ENCODE assay signal across 12 cellular contexts in genomic region chr19:11539495-11540365, GRCh38. TPM values are rescaled to one million over a fixed set of nuclear protein-coding genes. Genes with fewer than 3 reads are reported as not detected.
DNase-seq lines count a peak whose midpoint lies in the region; FAIRE-seq and TF ChIP-seq lines count a peak whose summit lies in the region.
"Had no signal": no experiment of that assay in that cellular context is flagged by ENCODE, and none has a peak within 500 bp of the region (broad histone marks: within the 10 kb centered on the region; RNA-seq: fewer than 3 reads in every experiment).

No MANE protein-coding gene starts in this region.

- no peak overlapping the region for H3K18ac ChIP-seq in H1 (ENCODE audit: extremely low read depth, low read length)
- H3K18ac ChIP-seq in mesenchymal stem cell (ENCODE audit: low read depth in 1 of 2, low read length in 2 of 2): peak overlapping the region; percentile 82 to 86

- no peak for TF ChIP-seq CTCF in H1 (IDR thresholded peaks at IDR 0.05; ENCODE audit: control extremely low read depth in 1 of 3, insufficient read depth in 1 of 3, low read depth in 1 of 3, low read length in 3 of 3)

- H4K8ac ChIP-seq in H1 (ENCODE audit: extremely low read depth, insufficient read depth, low read length) (0 out of 2 replicates have a peak overlapping the region, but pooled peaks have one; percentile 57), mesenchymal stem cell (ENCODE audit: low read length) (peak overlapping the region; percentile 96)

- WGBS in H1 (ENCODE audit: extremely low coverage in 1 of 2, insufficient coverage in 1 of 2, insufficient read length in 1 of 2, insufficient replicate concordance in 2 of 2, low coverage in 1 of 2, low lambda C conversion rate in 2 of 2, missing lambda C conversion rate in 1 of 2), 2 experiments: 60% methylated on average over 5 of the region's 36 CpGs; no CpG with 5 or more reads in 1 of the 2 experiments
- 17% methylated on average over 9 of the region's 36 CpGs for WGBS in mesenchymal stem cell
- WGBS in urinary bladder: 7% methylated on average over 36 of the region's 36 CpGs

- TF ChIP-seq EP300 in H1 (IDR thresholded peaks at IDR 0.05; ENCODE audit: borderline replicate concordance in 1 of 2, low read depth in 2 of 2, low read length in 2 of 2): no peak

- H2BK20ac ChIP-seq in H1 (ENCODE audit: low read length): no peak overlapping the region

- FAIRE-seq in H1 (lab: Jason Lieb, UNC): no peak
- FAIRE-seq: endometrium had no signal

- no peak overlapping the region for H3K14ac ChIP-seq in H1 (ENCODE audit: insufficient read length)
- no peak overlapping the region for H3K14ac ChIP-seq in mesenchymal stem cell (ENCODE audit: low read length in 2 of 2)

- no peaks in the 10 kb centered on the region for H3K79me2 ChIP-seq in H1 (ENCODE audit: control insufficient read depth in 1 of 2, insufficient read depth in 2 of 2, low read length in 2 of 2)

- H4K20me1 ChIP-seq in H1 (replicated peaks in 1 of 2; ENCODE audit: control insufficient read depth in 1 of 2, insufficient read depth in 2 of 2, low read length in 2 of 2): no peaks in the 10 kb centered on the region

- H3K4me3 ChIP-seq in H1 (ENCODE audit: extremely low read depth in 1 of 4, insufficient read depth in 2 of 4, low read depth in 3 of 4, low read length in 4 of 4) (peak overlapping the region; percentile 27 to 54 (median 42)), mesenchymal stem cell (ENCODE audit: insufficient read depth in 1 of 2, low read depth in 1 of 2, low read length in 2 of 2) (peak overlapping the region; percentile 43 to 44), urinary bladder (ENCODE audit: low read depth, low read length) (peak overlapping the region; percentile 36)

- no peak overlapping the region for H3K23ac ChIP-seq in H1 (ENCODE audit: insufficient read length)
- H3K23ac ChIP-seq in mesenchymal stem cell (ENCODE audit: low read length in 2 of 2): no peak overlapping the region

- peaks cover 4 to 20% (median 18%) of the 10 kb centered on the region in 4 experiments for H3K4me1 ChIP-seq in H1 (replicated peaks in 1 of 4; ENCODE audit: control insufficient read depth in 3 of 4, insufficient read depth in 4 of 4, low read length in 3 of 4)
- peaks cover 35% of the 10 kb centered on the region for H3K4me1 ChIP-seq in mesenchymal stem cell (ENCODE audit: control insufficient read depth, insufficient read depth, low read depth, low read length)
- H3K4me1 ChIP-seq in urinary bladder (ENCODE audit: insufficient read depth): no peaks in the 10 kb centered on the region

- no peak overlapping the region for H2AK5ac ChIP-seq in H1 (ENCODE audit: low read depth, low read length)
- peak overlapping the region; percentile 15 for H2AK5ac ChIP-seq in mesenchymal stem cell (ENCODE audit: low read length, severe bottlenecking)

- no peak overlapping the region for H4K5ac ChIP-seq in H1 (ENCODE audit: insufficient read length, low read depth, low read length)

- CTCF ChIA-PET in H1 (lab: Charles Lee; ENCODE audit: partially characterized antibody): interaction anchor here (1.0 to 2.3 kb wide), 6 partner anchors 10 to 156 kb away, joined by 3 to 9 read pairs (median 4); partner anchors contain the start of gene ECSIT

- H3K27ac ChIP-seq in H1 (ENCODE audit: low read depth, low read length) (no peak overlapping the region), mesenchymal stem cell (ENCODE audit: low read length, poor library complexity, severe bottlenecking) (peak overlapping the region; percentile 21), urinary bladder (ENCODE audit: low read depth) (peak overlapping the region; percentile 85)
- H3K27ac ChIP-seq: KMS-11, neutrophil had no signal

- H3K36me3 ChIP-seq in H1 (ENCODE audit: control insufficient read depth in 2 of 4, insufficient read depth in 4 of 4, low read length in 3 of 4): no peaks in the 10 kb centered on the region
- no peaks in the 10 kb centered on the region for H3K36me3 ChIP-seq in mesenchymal stem cell (ENCODE audit: control insufficient read depth in 1 of 2, insufficient read depth in 2 of 2, low read depth in 1 of 2, low read length in 2 of 2)
- H3K36me3 ChIP-seq in urinary bladder (ENCODE audit: insufficient read depth): no peaks in the 10 kb centered on the region
- H3K36me3 ChIP-seq: neutrophil had no signal

- H2BK12ac ChIP-seq in H1 (ENCODE audit: low read depth, low read length) (peak overlapping the region; percentile 81; the same call in 1 of the 2 replicates), mesenchymal stem cell (ENCODE audit: low read length in 2 of 2) (peak overlapping the region; percentile 71 to 75)

- POLR2A ChIA-PET in H1 (lab: Charles Lee; ENCODE audit: partially characterized antibody): interaction anchor here (0.6 to 1.8 kb wide), 12 partner anchors 8 to 914 kb away, joined by 3 to 15 read pairs (median 3); partner anchors contain the start of genes ECSIT, ELAVL3, ELOF1 and ZNF653

- peak; percentile 37 to 53; a peak in 2 of 3 replicates for TF ChIP-seq POLR2A in H1 (IDR thresholded peaks at IDR 0.05; ENCODE audit: control extremely low read depth in 1 of 2, low read depth in 2 of 2, low read length in 2 of 2)

- no peaks in the 10 kb centered on the region for H3K79me1 ChIP-seq in H1 (ENCODE audit: low read depth, low read length)
- peaks cover 4% of the 10 kb centered on the region for H3K79me1 ChIP-seq in mesenchymal stem cell (replicated peaks; ENCODE audit: low read length, poor library complexity, severe bottlenecking)

- H3K27me3 ChIP-seq in H1 (replicated peaks in 1 of 4; ENCODE audit: control insufficient read depth in 3 of 4, extremely low read depth in 1 of 4, insufficient read depth in 3 of 4, low read length in 3 of 4): no peaks in the 10 kb centered on the region; a peak in 1 of 7 replicates
- peaks cover 0 to 10% of the 10 kb centered on the region in 2 experiments for H3K27me3 ChIP-seq in mesenchymal stem cell (ENCODE audit: control insufficient read depth in 1 of 2, insufficient read depth in 1 of 2, low read length in 2 of 2)

- H3K56ac ChIP-seq in H1 (replicated peaks; ENCODE audit: insufficient read length, low read depth, low read length): no peak overlapping the region

- H2BK120ac ChIP-seq in H1 (replicated peaks; ENCODE audit: low read depth, low read length) (no peak overlapping the region), mesenchymal stem cell (ENCODE audit: low read depth, low read length) (peak overlapping the region; percentile 71)

- H3K9me3 ChIP-seq in H1 (ENCODE audit: insufficient read depth in 2 of 2, low read depth in 1 of 2, low read length in 1 of 2): no peaks in the 10 kb centered on the region
- no peaks in the 10 kb centered on the region for H3K9me3 ChIP-seq in mesenchymal stem cell (ENCODE audit: control insufficient read depth, low read length)
- H3K9me3 ChIP-seq: neutrophil had no signal

- peaks cover 7% of the 10 kb centered on the region; the same call in 1 of the 2 replicates for H3K23me2 ChIP-seq in H1 (ENCODE audit: low read depth, low read length)

- no peak for TF ChIP-seq RAD21 in H1 (IDR thresholded peaks at IDR 0.05 in 1 of 2, conservative IDR thresholded peaks at IDR 0.05 in 1 of 2; ENCODE audit: low read depth in 2 of 2, low read length in 2 of 2)

- DNase-seq in NCI-H748 (lab: John Stamatoyannopoulos, UW; ENCODE audit: unreplicated experiment) (peak; percentile 23), NCI-H748 treated with DMSO at 0.1 percent for 48 hours (lab: John Stamatoyannopoulos, UW) (no peak), H1 (ENCODE audit: low read depth in 1 of 2, low spot score in 2 of 2) (peak in 1 of 2 experiments; percentile 63), mesenchymal stem cell (peak; percentile 54), nucleus accumbens (lab: John Stamatoyannopoulos, UW) (no peak), T-helper 2 cell (no peak)
- DNase-seq in effector CD8-positive, alpha-beta T cell (lab: John Stamatoyannopoulos, UW): no peak
- DNase-seq: stimulated activated CD8-positive, alpha-beta memory T cell treated with anti-CD3 and anti-CD28 coated beads, Interleukin-4, amount 100 ng/mL, for 48 hours had no signal

- H4K91ac ChIP-seq in H1 (replicated peaks; ENCODE audit: insufficient read length, low read length): no peak overlapping the region
- H4K91ac ChIP-seq in mesenchymal stem cell (ENCODE audit: low read length): peak overlapping the region; percentile 79

- H3K9ac ChIP-seq in H1 (replicated peaks in 1 of 4; ENCODE audit: extremely low read depth in 1 of 4, low read depth in 3 of 4, low read length in 3 of 4) (peak overlapping the region in 2 of 4 experiments; percentile 38 to 47; a peak in 5 of 7 replicates), mesenchymal stem cell (ENCODE audit: low read length) (peak overlapping the region; percentile 47)
- H3K9ac ChIP-seq: KMS-11 had no signal

- H3K4me2 ChIP-seq in H1 (ENCODE audit: insufficient read depth in 1 of 2, low read depth in 2 of 2, low read length in 2 of 2): peak overlapping the region; percentile 73 to 78
- peak overlapping the region; percentile 79 for H3K4me2 ChIP-seq in mesenchymal stem cell (ENCODE audit: low read length, poor library complexity, severe bottlenecking)
- H3K4me2 ChIP-seq: KMS-11 had no signal

- no peak overlapping the region for H2BK5ac ChIP-seq in H1 (ENCODE audit: low read depth, low read length)
- H2BK5ac ChIP-seq in mesenchymal stem cell (ENCODE audit: low read depth, low read length, poor library complexity, severe bottlenecking): no peak overlapping the region

- H2AFZ ChIP-seq in H1 (ENCODE audit: low read length) (no peak overlapping the region), mesenchymal stem cell (ENCODE audit: low read depth, low read length) (peak overlapping the region; percentile 76)

- H3K4ac ChIP-seq in H1 (replicated peaks; ENCODE audit: insufficient read length, low read depth, low read length) (no peak overlapping the region), mesenchymal stem cell (ENCODE audit: low read depth in 1 of 2, low read length in 2 of 2) (peak overlapping the region; percentile 35 to 75)

- H2BK15ac ChIP-seq in H1 (ENCODE audit: low read length) (no peak overlapping the region; the same call in 1 of the 2 replicates), mesenchymal stem cell (ENCODE audit: low read depth, poor library complexity, severe bottlenecking) (peak overlapping the region; percentile 95)

RNA-seq across cellular contexts. Expression of gene CNN1, which starts 1.1 kb away (rescaled TPM):
- 29.8 and 32.4 TPM in 2 replicates for total RNA-seq in H1 (2021; fragmentation: NEBNext Ultra II Directional; extraction: Animal tissue kit (Norgen Biotek cat#: 25700))
- 50.8 and 62.8 TPM in 2 replicates for polyA plus RNA-seq in H1 (2011; rRNA removed)
- 40.5 TPM for polyA plus RNA-seq in H1 (2011; cell fraction: cytosol; rRNA removed)
- polyA plus RNA-seq in H1 (2011; cell fraction: nucleus; rRNA removed): 23.7 TPM
- polyA plus RNA-seq in H1 (2012, experiment 1 of 2): 18.1 to 31.2 TPM (median 28.0 TPM) in 4 replicates
- 23.3 TPM for polyA plus RNA-seq in H1 (2012, experiment 2 of 2)
- polyA plus RNA-seq in H1 (2013, experiment 1 of 2): 18.4 TPM
- 19.1 TPM for polyA plus RNA-seq in H1 (2013, experiment 2 of 2)
- 7.7 and 14.6 TPM in 2 replicates for polyA minus RNA-seq in H1 (2011; rRNA and poly(A)+ RNA removed)
- polyA minus RNA-seq in H1 (2011; cell fraction: cytosol; rRNA and poly(A)+ RNA removed): 18.9 TPM
- polyA minus RNA-seq in H1 (2011; cell fraction: nucleus; rRNA and poly(A)+ RNA removed): 5.3 TPM
- 25.1 TPM for polyA plus RNA-seq in mesenchymal stem cell (2013, experiment 1 of 2)
- 26.5 TPM for polyA plus RNA-seq in mesenchymal stem cell (2013, experiment 2 of 2)
- total RNA-seq in urinary bladder: 558 TPM
- polyA plus RNA-seq in urinary bladder: 3,172 TPM

RNA-seq across cellular contexts. Expression of gene ECSIT, which starts 10.8 kb away (rescaled TPM):
- total RNA-seq in H1 (2021; fragmentation: NEBNext Ultra II Directional; extraction: Animal tissue kit (Norgen Biotek cat#: 25700)): 53.5 and 55.7 TPM in 2 replicates
- polyA plus RNA-seq in H1 (2011; rRNA removed) (74.1 and 118 TPM in 2 replicates), urinary bladder (68.7 TPM)
- polyA plus RNA-seq in H1 (2011; cell fraction: cytosol; rRNA removed): 81.0 TPM
- polyA plus RNA-seq in H1 (2011; cell fraction: nucleus; rRNA removed): 87.0 TPM
- 48.8 to 61.3 TPM (median 59.0 TPM) in 4 replicates for polyA plus RNA-seq in H1 (2012, experiment 1 of 2)
- polyA plus RNA-seq in H1 (2012, experiment 2 of 2): 70.8 TPM
- 31.2 TPM for polyA plus RNA-seq in H1 (2013, experiment 1 of 2)
- 32.1 TPM for polyA plus RNA-seq in H1 (2013, experiment 2 of 2)
- 91.8 and 97.8 TPM in 2 replicates for polyA minus RNA-seq in H1 (2011; rRNA and poly(A)+ RNA removed)
- polyA minus RNA-seq in H1 (2011; cell fraction: cytosol; rRNA and poly(A)+ RNA removed): 44.0 TPM
- polyA minus RNA-seq in H1 (2011; cell fraction: nucleus; rRNA and poly(A)+ RNA removed): 23.8 TPM
- 18.8 TPM for polyA plus RNA-seq in mesenchymal stem cell (2013, experiment 1 of 2)
- 18.9 TPM for polyA plus RNA-seq in mesenchymal stem cell (2013, experiment 2 of 2)
- 19.0 TPM for total RNA-seq in urinary bladder

RNA-seq across cellular contexts. Expression of gene ELOF1, which starts 19.3 kb away (rescaled TPM):
- 84.2 and 88.4 TPM in 2 replicates for total RNA-seq in H1 (2021; fragmentation: NEBNext Ultra II Directional; extraction: Animal tissue kit (Norgen Biotek cat#: 25700))
- polyA plus RNA-seq in H1 (2011; rRNA removed) (101 and 160 TPM in 2 replicates), urinary bladder (61.2 TPM)
- 144 TPM for polyA plus RNA-seq in H1 (2011; cell fraction: cytosol; rRNA removed)
- 65.0 TPM for polyA plus RNA-seq in H1 (2011; cell fraction: nucleus; rRNA removed)
- 86.7 to 104 TPM (median 91.1 TPM) in 4 replicates for polyA plus RNA-seq in H1 (2012, experiment 1 of 2)
- polyA plus RNA-seq in H1 (2012, experiment 2 of 2): 112 TPM
- 63.3 TPM for polyA plus RNA-seq in H1 (2013, experiment 1 of 2)
- polyA plus RNA-seq in H1 (2013, experiment 2 of 2): 63.8 TPM
- 30.2 and 38.3 TPM in 2 replicates for polyA minus RNA-seq in H1 (2011; rRNA and poly(A)+ RNA removed)
- 31.8 TPM for polyA minus RNA-seq in H1 (2011; cell fraction: cytosol; rRNA and poly(A)+ RNA removed)
- 35.5 TPM for polyA minus RNA-seq in H1 (2011; cell fraction: nucleus; rRNA and poly(A)+ RNA removed)
- 70.5 TPM for polyA plus RNA-seq in mesenchymal stem cell (2013, experiment 1 of 2)
- 70.0 TPM for polyA plus RNA-seq in mesenchymal stem cell (2013, experiment 2 of 2)
- 15.4 TPM for total RNA-seq in urinary bladder

RNA-seq across cellular contexts. Expression of gene ZNF653, which starts 34.1 kb away (rescaled TPM):
- total RNA-seq in H1 (2021; fragmentation: NEBNext Ultra II Directional; extraction: Animal tissue kit (Norgen Biotek cat#: 25700)): 7.9 and 9.5 TPM in 2 replicates
- 7.0 and 13.0 TPM in 2 replicates for polyA plus RNA-seq in H1 (2011; rRNA removed)
- 12.0 TPM for polyA plus RNA-seq in H1 (2011; cell fraction: cytosol; rRNA removed)
- 20.5 TPM for polyA plus RNA-seq in H1 (2011; cell fraction: nucleus; rRNA removed)
- polyA plus RNA-seq in H1 (2012, experiment 1 of 2): 3.0 to 11.6 TPM (median 10.3 TPM) in 4 replicates
- polyA plus RNA-seq in H1 (2012, experiment 2 of 2): 8.4 TPM
- 6.5 TPM for polyA plus RNA-seq in H1 (2013, experiment 1 of 2)
- polyA plus RNA-seq in H1 (2013, experiment 2 of 2): 4.8 TPM
- 4.1 and 6.9 TPM in 2 replicates for polyA minus RNA-seq in H1 (2011; rRNA and poly(A)+ RNA removed)
- 4.0 TPM for polyA minus RNA-seq in H1 (2011; cell fraction: cytosol; rRNA and poly(A)+ RNA removed)
- polyA minus RNA-seq in H1 (2011; cell fraction: nucleus; rRNA and poly(A)+ RNA removed): 9.4 TPM
- 5.0 TPM for polyA plus RNA-seq in mesenchymal stem cell (2013, experiment 1 of 2)
- 4.1 TPM for polyA plus RNA-seq in mesenchymal stem cell (2013, experiment 2 of 2)
- 4.5 TPM for total RNA-seq in urinary bladder
- 9.8 TPM for polyA plus RNA-seq in urinary bladder

RNA-seq across cellular contexts. Expression of gene ACP5, which starts 37.7 kb away (rescaled TPM):
- total RNA-seq in H1 (2021; fragmentation: NEBNext Ultra II Directional; extraction: Animal tissue kit (Norgen Biotek cat#: 25700)): 8.3 and 9.0 TPM in 2 replicates
- polyA plus RNA-seq in H1 (2011; rRNA removed): 14.3 and 16.5 TPM in 2 replicates
- 16.1 TPM for polyA plus RNA-seq in H1 (2011; cell fraction: cytosol; rRNA removed)
- polyA plus RNA-seq in H1 (2011; cell fraction: nucleus; rRNA removed): 18.6 TPM
- polyA plus RNA-seq in H1 (2012, experiment 1 of 2): 8.1 to 14.0 TPM (median 11.7 TPM) in 4 replicates
- polyA plus RNA-seq in H1 (2012, experiment 2 of 2): 13.3 TPM
- polyA plus RNA-seq in H1 (2013, experiment 1 of 2): 17.4 TPM
- polyA plus RNA-seq in H1 (2013, experiment 2 of 2): 16.5 TPM
- 9.4 and 11.3 TPM in 2 replicates for polyA minus RNA-seq in H1 (2011; rRNA and poly(A)+ RNA removed)
- 5.1 TPM for polyA minus RNA-seq in H1 (2011; cell fraction: cytosol; rRNA and poly(A)+ RNA removed)
- polyA minus RNA-seq in H1 (2011; cell fraction: nucleus; rRNA and poly(A)+ RNA removed): 3.4 TPM
- polyA plus RNA-seq in mesenchymal stem cell (2013, experiment 1 of 2): 13.7 TPM
- 13.5 TPM for polyA plus RNA-seq in mesenchymal stem cell (2013, experiment 2 of 2)
- 1.1 TPM for total RNA-seq in urinary bladder
- 14.7 TPM for polyA plus RNA-seq in urinary bladder

Comparison
In these comparisons a context has a peak if more than half of its experiments do, and no peak if none do; other contexts are left out.
1. DNase-seq: peak in NCI-H748 (single experiment) and mesenchymal stem cell (single experiment); none in NCI-H748 treated with DMSO at 0.1 percent for 48 hours (single experiment), nucleus accumbens (0 of 56), effector CD8-positive, alpha-beta T cell (single experiment) and T-helper 2 cell (0 of 5).
2. RNA of gene CNN1, which starts 1.1 kb away (total RNA-seq): 558 TPM in urinary bladder (single experiment); 29.8 to 32.4 TPM in H1; every median in the first group is over 10 times any median in the second.
3. Peak in every context shown above with its lines, with median percentiles within 50 percentile points of each other: H3K4me3 ChIP-seq.